13 cellular contexts compared by ENCODE assay signal in the genomic region with DNA sequence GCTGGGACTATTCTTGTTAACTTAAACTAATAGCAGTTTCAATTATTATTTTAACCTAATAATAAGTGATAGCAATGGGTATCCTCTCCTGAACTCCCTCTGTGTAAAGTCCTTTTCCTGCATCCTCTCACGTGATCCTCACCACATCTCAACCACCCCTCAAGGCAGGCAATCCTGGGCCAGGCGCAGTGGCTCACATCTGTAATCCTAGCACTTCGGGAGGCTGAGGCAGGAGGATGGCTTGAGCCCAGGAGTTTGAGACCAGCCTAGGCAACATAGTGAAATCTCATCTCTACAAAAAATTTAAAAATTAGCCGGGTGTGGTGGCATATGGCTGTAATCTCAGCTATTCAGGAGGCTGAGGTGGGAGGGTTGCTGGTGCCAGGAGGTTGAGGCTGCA. TPM values are rescaled to one million over a fixed set of nuclear protein-coding genes. Genes with fewer than 3 reads are reported as not detected.
DNase-seq lines count a peak whose midpoint lies in the region; ATAC-seq and TF ChIP-seq lines count a peak whose summit lies in the region.
"Had no signal": no experiment of that assay in that cellular context is flagged by ENCODE, and none has a peak within 500 bp of the region (broad histone marks: within the 10 kb centered on the region; RNA-seq: fewer than 3 reads in every experiment).

No MANE protein-coding gene starts in this region.

- peaks cover 9% of the 10 kb centered on the region for H3K36me3 ChIP-seq in CD8-positive, alpha-beta T cell (ENCODE audit: insufficient read depth, low read length)
- H3K36me3 ChIP-seq in RWPE2 (ENCODE audit: low read depth), result peaks cover 12% of the 10 kb centered on the region
- H3K36me3 ChIP-seq: neural progenitor cell had no signal

- no peaks in the 10 kb centered on the region for H3K27me3 Mint-ChIP-seq in CD8-positive, alpha-beta T cell (ENCODE audit: low read depth)
- peaks cover 7% of the 10 kb centered on the region for H3K27me3 Mint-ChIP-seq in endothelial cell (ENCODE audit: unreplicated experiment)

- H3K4me1 Mint-ChIP-seq in CD8-positive, alpha-beta T cell (ENCODE audit: low read depth), result peaks cover 13% of the 10 kb centered on the region
- peaks cover 19% of the 10 kb centered on the region for H3K4me1 Mint-ChIP-seq in endothelial cell (ENCODE audit: unreplicated experiment)
- H3K4me1 Mint-ChIP-seq: neural progenitor cell had no signal

- ATAC-seq in CD8-positive, alpha-beta T cell, result no peak
- no peak for ATAC-seq in RWPE2 (ENCODE audit: low read depth)
- no peak for ATAC-seq in GM21786 (IDR thresholded peaks at IDR 0.05; ENCODE audit: unreplicated experiment)

- H3K4me3 Mint-ChIP-seq in CD8-positive, alpha-beta T cell, result no peak overlapping the region
- no peak overlapping the region for H3K4me3 Mint-ChIP-seq in endothelial cell (ENCODE audit: unreplicated experiment)
- H3K4me3 Mint-ChIP-seq: neural progenitor cell had no signal

- TF ChIP-seq CTCF in CD8-positive, alpha-beta T cell (IDR thresholded peaks at IDR 0.05), result no peak
- no peak for TF ChIP-seq CTCF in RWPE2 (IDR thresholded peaks at IDR 0.05; ENCODE audit: poor library complexity, severe bottlenecking)
- no peak for TF ChIP-seq CTCF in endothelial cell (IDR thresholded peaks at IDR 0.05; ENCODE audit: unreplicated experiment)

- H3K9me3 ChIP-seq in CD8-positive, alpha-beta T cell (ENCODE audit: low read length), result no peaks in the 10 kb centered on the region
- H3K9me3 ChIP-seq in RWPE2 (ENCODE audit: severe bottlenecking), result no peaks in the 10 kb centered on the region

- peaks cover 73% of the 10 kb centered on the region for H3K36me3 Mint-ChIP-seq in CD8-positive, alpha-beta T cell
- peaks cover 3% of the 10 kb centered on the region for H3K36me3 Mint-ChIP-seq in endothelial cell (ENCODE audit: low read depth, unreplicated experiment)

- H3K27ac Mint-ChIP-seq in CD8-positive, alpha-beta T cell, result peak overlapping the region; percentile 34
- peak overlapping the region; percentile 65 for H3K27ac Mint-ChIP-seq in endothelial cell (ENCODE audit: unreplicated experiment)
- H3K27ac Mint-ChIP-seq: neural progenitor cell had no signal

- no peak for DNase-seq in CD8-positive, alpha-beta T cell
- DNase-seq in RWPE2 (ENCODE audit: low spot score) (peak; percentile 60), endothelial cell (ENCODE audit: low spot score) (no peak), NCI-H1436 treated with DMSO at 0.1 percent for 48 hours (lab: John Stamatoyannopoulos, UW) (no peak), SKM-1 treated with dmso at 0.1 percent for 144 hours (lab: John Stamatoyannopoulos, UW; ENCODE audit: unreplicated experiment) (no peak), NCI-H524 (lab: John Stamatoyannopoulos, UW) (no peak)
- DNase-seq: activated CD4-positive, alpha-beta T cell treated with anti-CD3 and anti-CD28 coated beads for 4 hours; COR-L47; SHP77 treated with DMSO at 0.1 percent for 48 hours had no signal

- no peaks in the 10 kb centered on the region for H3K9me3 Mint-ChIP-seq in CD8-positive, alpha-beta T cell
- no peaks in the 10 kb centered on the region for H3K9me3 Mint-ChIP-seq in endothelial cell (ENCODE audit: unreplicated experiment)
- H3K9me3 Mint-ChIP-seq: neural progenitor cell had no signal

- CTCF ChIA-PET in CD8-positive, alpha-beta T cell (lab: Charles Lee), result no interaction called here

- POLR2A ChIA-PET in CD8-positive, alpha-beta T cell (lab: Charles Lee), result no interaction called here

- no peak overlapping the region for H3K4me3 ChIP-seq in CD8-positive, alpha-beta T cell (ENCODE audit: low read depth, low read length)
- H3K4me3 ChIP-seq in RWPE2 (ENCODE audit: severe bottlenecking) (no peak overlapping the region), skin epidermis (no peak overlapping the region)
- H3K4me3 ChIP-seq: neural progenitor cell had no signal

- H3K27ac ChIP-seq in CD8-positive, alpha-beta T cell (ENCODE audit: low read depth, low read length), result no peak overlapping the region
- H3K27ac ChIP-seq in RWPE2 (ENCODE audit: poor library complexity, severe bottlenecking), result peak overlapping the region; percentile 9
- peak overlapping the region in 16 of 21 experiments; percentile 9 to 76 (median 54) for H3K27ac ChIP-seq in skin epidermis
- H3K27ac ChIP-seq: HL-60, neural progenitor cell had no signal

- H3K27me3 ChIP-seq in CD8-positive, alpha-beta T cell (ENCODE audit: insufficient read depth, low read length), result no peaks in the 10 kb centered on the region
- H3K27me3 ChIP-seq in RWPE2 (ENCODE audit: insufficient read depth, poor library complexity, severe bottlenecking), result no peaks in the 10 kb centered on the region
- H3K27me3 ChIP-seq: neural progenitor cell had no signal

- H3K4me1 ChIP-seq in CD8-positive, alpha-beta T cell (ENCODE audit: insufficient read depth, low read length), result no peaks in the 10 kb centered on the region
- peaks cover 18% of the 10 kb centered on the region for H3K4me1 ChIP-seq in RWPE2 (ENCODE audit: insufficient read depth, poor library complexity, severe bottlenecking)

- intact Hi-C loops in CD8-positive, alpha-beta T cell (cut with DNase I, micrococcal nuclease), result no loop called here

RNA-seq across cellular contexts. Expression of a gene that starts 23.7 kb away (rescaled TPM):
- total RNA-seq in CD8-positive, alpha-beta T cell, result 10 to 100 TPM; 19.4 to 22.4 TPM
- total RNA-seq in endothelial cell (ENCODE audit: unreplicated experiment), result 33.6 TPM
